Comparison of ENCODE assay signal across 8 cellular contexts in genomic region chr6:34393191-34393967, GRCh38. TPM values are rescaled to one million over a fixed set of nuclear protein-coding genes. Genes with fewer than 3 reads are reported as not detected.
DNase-seq lines count a peak whose midpoint lies in the region; FAIRE-seq and TF ChIP-seq lines count a peak whose summit lies in the region.

No MANE protein-coding gene starts in this region.

- H4K5ac ChIP-seq in H1 (ENCODE audit: insufficient read length, low read depth, low read length): no peak overlapping the region

- H3K4me3 Mint-ChIP-seq in neural crest cell: peak overlapping the region; percentile 91

- H3K36me3 Mint-ChIP-seq in neural crest cell (ENCODE audit: low read depth): peaks cover 6% of the 10 kb centered on the region

- H2AFZ ChIP-seq in H1 (ENCODE audit: low read length): no peak overlapping the region; the same call in 1 of the 2 replicates

- no peak for TF ChIP-seq CTCF in GM12865 (IDR thresholded peaks at IDR 0.05; ENCODE audit: insufficient read depth, low read depth, low read length, missing control alignments)
- no peak for TF ChIP-seq CTCF in H1 (IDR thresholded peaks at IDR 0.05; ENCODE audit: control extremely low read depth in 1 of 3, insufficient read depth in 1 of 3, low read depth in 1 of 3, low read length in 3 of 3)
- no peak for TF ChIP-seq CTCF in neural crest cell (conservative IDR thresholded peaks at IDR 0.05)

- no peaks in the 10 kb centered on the region for H3K36me3 ChIP-seq in NT2/D1 (ENCODE audit: insufficient read depth, insufficient read length, low read length)
- H3K36me3 ChIP-seq in H1 (ENCODE audit: control insufficient read depth in 2 of 4, insufficient read depth in 4 of 4, low read length in 3 of 4): no peaks in the 10 kb centered on the region

- H3K27me3 ChIP-seq in NT2/D1 (ENCODE audit: insufficient read depth, insufficient read length): no peaks in the 10 kb centered on the region
- no peaks in the 10 kb centered on the region for H3K27me3 ChIP-seq in H1 (replicated peaks in 1 of 4; ENCODE audit: control insufficient read depth in 3 of 4, extremely low read depth in 1 of 4, insufficient read depth in 3 of 4, low read length in 3 of 4)

- H3K9me3 ChIP-seq in NT2/D1 (ENCODE audit: insufficient read depth, low read length) (peaks cover 9% of the 10 kb centered on the region), H1 (ENCODE audit: insufficient read depth in 2 of 2, low read depth in 1 of 2, low read length in 1 of 2) (peaks cover 4 to 7% of the 10 kb centered on the region in 2 experiments; a peak in 1 of 4 replicates)

- H3K18ac ChIP-seq in H1 (ENCODE audit: extremely low read depth, low read length): peak overlapping the region; percentile 54; the same call in 1 of the 2 replicates

- CTCF ChIA-PET in H1 (lab: Charles Lee; ENCODE audit: partially characterized antibody): interaction anchor here (0.6 to 1.6 kb wide), 9 partner anchors 13 to 206 kb away, joined by 3 to 4 read pairs (median 3); partner anchors contain the start of gene RPS10

- H2BK5ac ChIP-seq in H1 (ENCODE audit: low read depth, low read length): 0 out of 2 replicates have a peak overlapping the region, but pooled peaks have one; percentile 38

- H4K91ac ChIP-seq in H1 (replicated peaks; ENCODE audit: insufficient read length, low read length): no peak overlapping the region

- H3K4me3 ChIP-seq in GM12865 (ENCODE audit: low read depth, low read length) (peak overlapping the region; percentile 61), NT2/D1 (ENCODE audit: insufficient read length, low read depth) (peak overlapping the region; percentile 53), H1 (ENCODE audit: extremely low read depth in 1 of 4, insufficient read depth in 2 of 4, low read depth in 3 of 4, low read length in 4 of 4) (peak overlapping the region; percentile 52 to 99 (median 56); a peak in 7 of 8 replicates)

- H3K4me1 Mint-ChIP-seq in neural crest cell: peaks cover 20% of the 10 kb centered on the region

- no peak overlapping the region for H3K27ac Mint-ChIP-seq in neural crest cell (ENCODE audit: unreplicated experiment)

- H3K4ac ChIP-seq in H1 (replicated peaks; ENCODE audit: insufficient read length, low read depth, low read length): no peak overlapping the region

- TF ChIP-seq POLR2A in H1 (IDR thresholded peaks at IDR 0.05; ENCODE audit: control extremely low read depth in 1 of 2, low read depth in 2 of 2, low read length in 2 of 2): no peak

- no peak for FAIRE-seq in H1 (lab: Jason Lieb, UNC)

- peaks cover 0 to 2% of the 10 kb centered on the region in 2 experiments for H4K20me1 ChIP-seq in H1 (replicated peaks in 1 of 2; ENCODE audit: control insufficient read depth in 1 of 2, insufficient read depth in 2 of 2, low read length in 2 of 2)

- 75% methylated on average over 16 of the region's 16 CpGs; no CpG with 5 or more reads in 1 of the 2 experiments for WGBS in H1 (ENCODE audit: extremely low coverage in 1 of 2, insufficient coverage in 1 of 2, insufficient read length in 1 of 2, insufficient replicate concordance in 2 of 2, low coverage in 1 of 2, low lambda C conversion rate in 2 of 2, missing lambda C conversion rate in 1 of 2), 2 experiments

- H3K27ac ChIP-seq in H1 (ENCODE audit: low read depth, low read length): no peak overlapping the region

- H2BK15ac ChIP-seq in H1 (ENCODE audit: low read length): no peak overlapping the region

- H3K79me1 ChIP-seq in H1 (ENCODE audit: low read depth, low read length): 0 out of 2 replicates have a peak, but pooled peaks cover 3% of the 10 kb centered on the region

- H3K9me3 Mint-ChIP-seq in neural crest cell: no peaks in the 10 kb centered on the region

- H3K23ac ChIP-seq in H1 (ENCODE audit: insufficient read length): no peak overlapping the region

- no peaks in the 10 kb centered on the region for H3K4me1 ChIP-seq in NT2/D1 (ENCODE audit: insufficient read depth, insufficient read length)
- H3K4me1 ChIP-seq in H1 (replicated peaks in 1 of 4; ENCODE audit: control insufficient read depth in 3 of 4, insufficient read depth in 4 of 4, low read length in 3 of 4): peaks cover 0 to 4% (median 0%) of the 10 kb centered on the region in 4 experiments; a peak in 2 of 7 replicates

- no peak overlapping the region for H3K56ac ChIP-seq in H1 (replicated peaks; ENCODE audit: insufficient read length, low read depth, low read length)

- no peak overlapping the region for H2BK120ac ChIP-seq in H1 (replicated peaks; ENCODE audit: low read depth, low read length)

- H2BK20ac ChIP-seq in H1 (ENCODE audit: low read length): no peak overlapping the region

- H3K4me2 ChIP-seq in H1 (ENCODE audit: insufficient read depth in 1 of 2, low read depth in 2 of 2, low read length in 2 of 2): peak overlapping the region; percentile 80 to 85

- H3K9ac ChIP-seq in NT2/D1 (ENCODE audit: insufficient read length, low read depth): peak overlapping the region; percentile 70
- H3K9ac ChIP-seq in H1 (replicated peaks in 1 of 4; ENCODE audit: extremely low read depth in 1 of 4, low read depth in 3 of 4, low read length in 3 of 4): peak overlapping the region in 1 of 4 experiments; percentile 23; a peak in 1 of 7 replicates

- POLR2A ChIA-PET in H1 (lab: Charles Lee; ENCODE audit: partially characterized antibody): interaction anchor here (0.7 to 9.4 kb wide), 3 partner anchors 25 to 367 kb away, joined by 3 to 108 read pairs (median 3); no protein-coding TSS in a partner anchor

- H4K8ac ChIP-seq in H1 (ENCODE audit: extremely low read depth, insufficient read depth, low read length): no peak overlapping the region; the same call in 1 of the 2 replicates

- TF ChIP-seq RAD21 in H1 (IDR thresholded peaks at IDR 0.05 in 1 of 2, conservative IDR thresholded peaks at IDR 0.05 in 1 of 2; ENCODE audit: low read depth in 2 of 2, low read length in 2 of 2): no peak

- H3K27me3 Mint-ChIP-seq in neural crest cell (ENCODE audit: low read depth): no peaks in the 10 kb centered on the region

- TF ChIP-seq EP300 in H1 (IDR thresholded peaks at IDR 0.05; ENCODE audit: borderline replicate concordance in 1 of 2, low read depth in 2 of 2, low read length in 2 of 2): no peak

- 0 out of 2 replicates have a peak overlapping the region, but pooled peaks have one; percentile 69 for H2BK12ac ChIP-seq in H1 (ENCODE audit: low read depth, low read length)

- DNase-seq in GM12865 (ENCODE audit: low read depth): no peak
- no peak for DNase-seq in NT2/D1 (ENCODE audit: low read depth, low spot score)
- no peak for DNase-seq in H1 (ENCODE audit: low read depth in 1 of 2, low spot score in 2 of 2)
- no peak for DNase-seq in neural crest cell (ENCODE audit: low read depth, low spot score)
- DNase-seq in AG20443 (ENCODE audit: low spot score): no peak
- DNase-seq in SW 1271 (lab: John Stamatoyannopoulos, UW): no peak
- no peak for DNase-seq in COLO829 (ENCODE audit: low spot score)
- no peak for DNase-seq in dedifferentiated amniotic fluid mesenchymal stem cell (ENCODE audit: extremely low spot score)

- H3K23me2 ChIP-seq in H1 (ENCODE audit: low read depth, low read length): peaks cover 5% of the 10 kb centered on the region; the same call in 1 of the 2 replicates

- H3K79me2 ChIP-seq in H1 (ENCODE audit: control insufficient read depth in 1 of 2, insufficient read depth in 2 of 2, low read length in 2 of 2): peaks cover 5 to 33% of the 10 kb centered on the region in 2 experiments

- no peak overlapping the region for H3K14ac ChIP-seq in H1 (ENCODE audit: insufficient read length)

- H2AK5ac ChIP-seq in H1 (ENCODE audit: low read depth, low read length): no peak overlapping the region

TF ChIP-seq in H1, 55 proteins besides CTCF, POLR2A, EP300 and RAD21 (continues in another document):
- TF ChIP-seq TAF1 (IDR thresholded peaks at IDR 0.05; ENCODE audit: low read depth, low read length) (no peak), RNF2 (IDR thresholded peaks at IDR 0.05; ENCODE audit: borderline replicate concordance, low read depth, low read length, missing control alignments, poor library complexity, severe bottlenecking) (no peak), ASH2L (IDR thresholded peaks at IDR 0.05; ENCODE audit: low read length) (no peak), JUN (IDR thresholded peaks at IDR 0.05; ENCODE audit: low read depth, low read length) (no peak), BRCA1 (IDR thresholded peaks at IDR 0.05; ENCODE audit: low read depth, low read length) (no peak), YY1 (IDR thresholded peaks at IDR 0.05; ENCODE audit: low read depth, low read length) (no peak), NANOG (IDR thresholded peaks at IDR 0.05; ENCODE audit: insufficient read depth, low read depth, low read length, poor library complexity, severe bottlenecking) (no peak), CBX8 (IDR thresholded peaks at IDR 0.05; ENCODE audit: borderline replicate concordance, low read depth, low read length) (no peak), USF2 (IDR thresholded peaks at IDR 0.05; ENCODE audit: low read length) (no peak)

RNA-seq across cellular contexts. Expression of gene NUDT3, which starts 0.9 kb away (rescaled TPM):
- total RNA-seq in H1 (2021; fragmentation: NEBNext Ultra II Directional; extraction: Animal tissue kit (Norgen Biotek cat#: 25700)): 36.3 and 36.9 TPM in 2 replicates
- polyA plus RNA-seq in H1 (2011; rRNA removed): 9.8 and 14.1 TPM in 2 replicates
- polyA plus RNA-seq in H1 (2011; cell fraction: cytosol; rRNA removed): 16.4 TPM
- polyA plus RNA-seq in H1 (2011; cell fraction: nucleus; rRNA removed): 9.2 TPM
- 7.1 to 10.1 TPM (median 8.8 TPM) in 4 replicates for polyA plus RNA-seq in H1 (2012, experiment 1 of 2)
- 1.7 TPM for polyA plus RNA-seq in H1 (2012, experiment 2 of 2)
- polyA plus RNA-seq in H1 (2013, experiment 1 of 2): 20.5 TPM
- polyA plus RNA-seq in H1 (2013, experiment 2 of 2): 19.7 TPM
- 31.4 and 33.5 TPM in 2 replicates for polyA minus RNA-seq in H1 (2011; rRNA and poly(A)+ RNA removed)
- polyA minus RNA-seq in H1 (2011; cell fraction: cytosol; rRNA and poly(A)+ RNA removed): 20.0 TPM
- polyA minus RNA-seq in H1 (2011; cell fraction: nucleus; rRNA and poly(A)+ RNA removed): 13.4 TPM
- total RNA-seq in neural crest cell: 47.5 and 50.0 TPM in 2 replicates

RNA-seq across cellular contexts. Expression of gene RPS10, which starts 32.5 kb away (rescaled TPM):
- 2,408 and 2,434 TPM in 2 replicates for total RNA-seq in H1 (2021; fragmentation: NEBNext Ultra II Directional; extraction: Animal tissue kit (Norgen Biotek cat#: 25700))
- 9,129 and 11,142 TPM in 2 replicates for polyA plus RNA-seq in H1 (2011; rRNA removed)
- polyA plus RNA-seq in H1 (2011; cell fraction: cytosol; rRNA removed): 8,215 TPM
- polyA plus RNA-seq in H1 (2011; cell fraction: nucleus; rRNA removed): 3,355 TPM
- polyA plus RNA-seq in H1 (2012, experiment 1 of 2): 3,709 to 4,828 TPM (median 4,408 TPM) in 4 replicates
- polyA plus RNA-seq in H1 (2012, experiment 2 of 2): 11,667 TPM
- 2,351 TPM for polyA plus RNA-seq in H1 (2013, experiment 1 of 2)
- polyA plus RNA-seq in H1 (2013, experiment 2 of 2): 2,290 TPM
- 1,789 and 1,888 TPM in 2 replicates for polyA minus RNA-seq in H1 (2011; rRNA and poly(A)+ RNA removed)
- polyA minus RNA-seq in H1 (2011; cell fraction: cytosol; rRNA and poly(A)+ RNA removed): 687 TPM
- 811 TPM for polyA minus RNA-seq in H1 (2011; cell fraction: nucleus; rRNA and poly(A)+ RNA removed)
- 1,626 and 1,641 TPM in 2 replicates for total RNA-seq in neural crest cell
